In the genomic region with DNA sequence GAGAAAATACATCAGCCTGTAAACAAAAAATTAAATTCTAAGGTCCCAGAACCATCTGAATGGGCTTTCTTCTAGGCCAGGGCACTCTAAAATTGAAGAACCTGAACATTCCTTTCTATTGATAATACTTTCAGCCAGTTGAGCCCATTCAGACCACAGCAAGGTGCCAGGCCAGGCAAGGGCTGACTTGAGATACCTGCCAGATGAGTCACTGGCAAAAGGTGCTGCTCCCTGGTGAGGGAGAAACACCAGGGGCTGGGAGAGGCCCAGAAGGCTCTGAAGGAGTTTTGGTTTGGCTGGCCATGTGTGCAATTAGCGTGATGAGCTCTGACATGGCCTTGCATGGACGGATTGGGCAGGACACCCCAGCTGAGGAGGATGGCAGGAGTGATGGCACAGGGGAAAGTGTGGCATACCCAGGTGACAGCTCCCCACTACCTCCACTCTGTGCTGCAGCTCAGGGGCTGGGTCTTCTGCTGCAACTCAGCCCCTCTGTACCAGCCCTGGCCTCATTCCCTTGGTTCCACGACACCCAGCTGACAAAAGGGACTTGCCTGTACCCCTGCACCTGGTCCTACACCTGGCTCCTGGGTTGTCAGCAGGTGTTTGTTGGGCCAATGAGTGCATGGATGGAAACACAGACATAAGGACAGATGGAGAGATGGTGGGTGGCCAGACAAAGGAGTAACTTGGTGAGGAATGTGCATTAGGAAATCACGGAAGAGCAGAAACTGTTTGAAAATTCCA, we compare ENCODE assay signal across 8 cellular contexts.
DNase-seq lines count a peak whose midpoint lies in the region; ATAC-seq, FAIRE-seq and TF ChIP-seq lines count a peak whose summit lies in the region.
"Not testable (repeated sequence)": the region's sequence is repeated elsewhere in the genome, so short reads cannot be mapped to it uniquely, and the experiment has no call there.

No MANE protein-coding gene starts in this region.

- ATAC-seq in PC-3 = not testable (repeated sequence)
- ATAC-seq in left lung = peak; percentile 62

- H3K4me3 ChIP-seq in PC-3 (ENCODE audit: low read length); coronary artery; esophagus muscularis mucosa; left lung: not testable (repeated sequence)

- BruUV-seq in PC-3 (replicated peaks; lab: Mats Ljungman, UMichigan) = not testable (repeated sequence)

- POLR2A ChIA-PET in PC-3 (lab: Charles Lee; ENCODE audit: unreplicated experiment) = not testable (repeated sequence)

- H3K27me3 ChIP-seq in PC-3 (ENCODE audit: low read length); esophagus muscularis mucosa; left lung: not testable (repeated sequence)

- not testable (repeated sequence) for H3K4me1 Mint-ChIP-seq in CD14-positive monocyte

- H3K27ac ChIP-seq in PC-3 (ENCODE audit: low read length); coronary artery; esophagus muscularis mucosa (replicated peaks in 1 of 4); left lung: not testable (repeated sequence)

- not testable (repeated sequence) for H3K9me3 ChIP-seq in PC-3 (ENCODE audit: low read length); esophagus muscularis mucosa; left lung

- H3K4me2 ChIP-seq in PC-3 (ENCODE audit: low read length) = not testable (repeated sequence)

- not testable (repeated sequence) for H3K79me2 ChIP-seq in PC-3 (ENCODE audit: low read length)

- not testable (repeated sequence) for H4K20me1 ChIP-seq in PC-3 (ENCODE audit: low read length)

- H3K36me3 ChIP-seq in PC-3 (ENCODE audit: low read depth, low read length); esophagus muscularis mucosa; left lung: not testable (repeated sequence)

- H2AFZ ChIP-seq in PC-3 (ENCODE audit: low read length) = not testable (repeated sequence)

- H3K4me1 ChIP-seq in PC-3 (ENCODE audit: insufficient read depth, low read length); esophagus muscularis mucosa; left lung: not testable (repeated sequence)

- DNase-seq in CD14-positive monocyte (ENCODE audit: low spot score) (peak; percentile 20), H4 (ENCODE audit: low spot score) (peak; percentile 1), PC-3 (peak; percentile 0), coronary artery (ENCODE audit: low spot score) (peak; percentile 52), esophagus muscularis mucosa (ENCODE audit: extremely low spot score) (peak; percentile 91), posterior vena cava (ENCODE audit: low spot score) (peak; percentile 63), urothelium cell line (ENCODE audit: low spot score) (peak; percentile 1)
- not testable (repeated sequence) for DNase-seq in left lung

- not testable (repeated sequence) for H3K4me3 Mint-ChIP-seq in CD14-positive monocyte

- H3K9me3 Mint-ChIP-seq in CD14-positive monocyte = not testable (repeated sequence)

- not testable (repeated sequence) for H3K27ac Mint-ChIP-seq in CD14-positive monocyte

- intact Hi-C loops in CD14-positive monocyte (cut with micrococcal nuclease); PC-3 (cut with micrococcal nuclease); esophagus muscularis mucosa (cut with DNase I); left lung (cut with DNase I); posterior vena cava (cut with DNase I): not testable (repeated sequence)

- peak; percentile 95 for FAIRE-seq in urothelium cell line (lab: Jason Lieb, UNC)

- WGBS in esophagus muscularis mucosa = 64% methylated on average over 2 of the region's 4 CpGs

- H3K9me2 ChIP-seq in PC-3 (replicated peaks; ENCODE audit: low read length) = not testable (repeated sequence)

- not testable (repeated sequence) for H3K9ac ChIP-seq in PC-3 (ENCODE audit: low read length)

- CTCF ChIA-PET in PC-3 (lab: Charles Lee) = not testable (repeated sequence)

- not testable (repeated sequence) for H3K27me3 Mint-ChIP-seq in CD14-positive monocyte (ENCODE audit: low read depth in 3 of 3)

- not testable (repeated sequence) for TF ChIP-seq POLR2A in esophagus muscularis mucosa (IDR thresholded peaks at IDR 0.05; ENCODE audit: low read depth)

- not testable (repeated sequence) for TF ChIP-seq CTCF in CD14-positive monocyte (IDR thresholded peaks at IDR 0.05); PC-3 (conservative IDR thresholded peaks at IDR 0.05; ENCODE audit: low read depth, low read length); coronary artery (IDR thresholded peaks at IDR 0.05); esophagus muscularis mucosa (IDR thresholded peaks at IDR 0.05); left lung (IDR thresholded peaks at IDR 0.05)

- not testable (repeated sequence) for TF ChIP-seq EP300 in esophagus muscularis mucosa (IDR thresholded peaks at IDR 0.05)

- not testable (repeated sequence) for H3F3A ChIP-seq in PC-3 (ENCODE audit: low read length, unreplicated experiment)

- not testable (repeated sequence) for H3K36me3 Mint-ChIP-seq in CD14-positive monocyte
